ENCODE assay signal across 23 cellular contexts in genomic region chr4:185648631-185649030, GRCh38.
"Had no signal": no experiment of that assay in that cellular context is flagged by ENCODE, and none has a peak within 500 bp of the region (broad histone marks: within the 10 kb centered on the region; RNA-seq: fewer than 3 reads in every experiment).

No MANE protein-coding gene starts in this region.

- H3K4me3 ChIP-seq: hepatocyte, lung, neural progenitor cell, ovary, spleen, suprapubic skin, thoracic aorta, tibial nerve, uterus had no signal

- H3K27me3 ChIP-seq: hepatocyte, neural progenitor cell, ovary, spleen, suprapubic skin, tibial nerve, uterus had no signal

- H3K4me1 ChIP-seq: spleen, suprapubic skin, uterus had no signal

- H3K36me3 ChIP-seq: neural progenitor cell, ovary, suprapubic skin, uterus had no signal

- DNase-seq: islet precursor cell; kidney glomerular epithelial cell; left cardiac atrium; mesendoderm; naive B cell; natural killer cell; nephron progenitor cell; ovary; right cardiac atrium; small intestine; spleen; stimulated activated CD4-positive, alpha-beta T cell treated with anti-CD3 and anti-CD28 coated beads, Interleukin-4, amount 100 ng/mL, for 24 hours; stimulated activated naive CD4-positive, alpha-beta T cell; uterus had no signal

- H3K27ac ChIP-seq: hepatocyte, neural progenitor cell, ovary, spleen, suprapubic skin, tibial nerve, uterus had no signal

- H3K9me3 ChIP-seq: ovary, spleen, suprapubic skin, thoracic aorta, tibial nerve, uterus had no signal

- ATAC-seq: left lobe of liver; natural killer cell; sciatic nerve; stimulated activated effector memory CD8-positive, alpha-beta T cell treated with anti-CD3 and anti-CD28 coated beads, Interleukin-12 subunit alpha, Interleukin-12 subunit beta, amount 100 ng/mL, for 72 hours had no signal
